1 cellular context compared by ENCODE assay signal in genomic region chr19:12034610-12035009, GRCh38.
A peak's percentile ranks its signal among the peaks of the same experiment; 100 is the strongest.
TF ChIP-seq lines count a peak whose summit lies in the region.

No MANE protein-coding gene starts in this region.

TF ChIP-seq in HepG2, 621 proteins besides CTCF, POLR2A, EP300 and RAD21:
- TF ChIP-seq XRCC5 (optimal IDR thresholded peaks at IDR 0.05; ENCODE audit: low read length), result no peak
- peak; percentile 43; the same call in 1 of the 2 replicates for TF ChIP-seq MYPOP (CRISPR knock-in tag; IDR thresholded peaks at IDR 0.05)
- TF ChIP-seq ZNF431 (CRISPR knock-in tag; IDR thresholded peaks at IDR 0.05; ENCODE audit: borderline replicate concordance, low read depth), result no peak
- TF ChIP-seq ZNF136 (CRISPR knock-in tag; IDR thresholded peaks at IDR 0.05; ENCODE audit: low read depth), result no peak
- TF ChIP-seq POGK (CRISPR knock-in tag; conservative IDR thresholded peaks at IDR 0.05), result no peak
- 0 out of 2 replicates have a peak, but pooled peaks have one; percentile 5 for TF ChIP-seq THAP11 (CRISPR knock-in tag; IDR thresholded peaks at IDR 0.05)
TF ChIP-seq in HepG2: peak in this region for 2.
